Comparison of ENCODE assay signal across 24 cellular contexts in the genomic region with DNA sequence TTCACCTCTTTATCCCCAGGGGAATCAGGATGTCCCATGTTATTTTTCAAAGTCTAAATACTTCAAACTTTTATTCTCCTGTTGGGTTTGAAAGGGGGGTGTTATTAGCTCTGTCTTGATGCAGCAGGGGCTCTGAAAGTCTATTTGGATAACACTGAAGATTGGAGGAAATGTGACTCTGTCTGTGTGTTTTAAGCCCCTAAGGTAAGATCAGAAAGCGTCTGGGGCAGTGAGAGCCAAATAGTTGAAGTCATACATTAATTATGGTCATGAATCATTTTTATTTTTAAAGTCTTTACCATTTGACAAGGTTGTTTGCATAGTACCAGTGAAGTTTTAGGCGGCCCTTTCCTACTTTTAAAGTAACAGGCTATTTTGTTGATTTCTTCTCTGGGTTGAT.
A peak's percentile ranks its signal among the peaks of the same experiment; 100 is the strongest.
DNase-seq lines count a peak whose midpoint lies in the region; ATAC-seq and TF ChIP-seq lines count a peak whose summit lies in the region.
"Had no signal": no experiment of that assay in that cellular context is flagged by ENCODE, and none has a peak within 500 bp of the region (broad histone marks: within the 10 kb centered on the region; RNA-seq: fewer than 3 reads in every experiment).

No MANE protein-coding gene starts in this region.

- H3K36me3 ChIP-seq in heart right ventricle (no peaks in the 10 kb centered on the region), skeletal muscle tissue (ENCODE audit: control insufficient read depth in 3 of 3, insufficient read depth in 3 of 3, low read length in 3 of 3) (no peaks in the 10 kb centered on the region), tibial artery (no peaks in the 10 kb centered on the region)
- H3K36me3 ChIP-seq: MG63 had no signal

- 64 to 68% methylated on average over 2 of the region's 2 CpGs for WGBS in heart right ventricle, 2 donors
- 78% methylated on average over 2 of the region's 2 CpGs for WGBS in right cardiac atrium

- no peak overlapping the region for H3K4me3 ChIP-seq in heart right ventricle
- H3K4me3 ChIP-seq in right cardiac atrium (ENCODE audit: low read length), result no peak overlapping the region
- H3K4me3 ChIP-seq in fibroblast of the aortic adventitia (ENCODE audit: low read depth, low read length), result no peak overlapping the region
- no peak overlapping the region for H3K4me3 ChIP-seq in skeletal muscle tissue (ENCODE audit: low read length in 3 of 3)
- H3K4me3 ChIP-seq in tibial artery, result no peak overlapping the region
- H3K4me3 ChIP-seq: GM12878, MG63 had no signal

- H3K4me1 ChIP-seq in heart right ventricle (peaks cover 0 to 35% (median 11%) of the 10 kb centered on the region in 9 donors), right cardiac atrium (ENCODE audit: control insufficient read depth, insufficient read depth, low read length) (no peaks in the 10 kb centered on the region), skeletal muscle tissue (ENCODE audit: control insufficient read depth in 3 of 3, insufficient read depth in 3 of 3, low read length in 3 of 3) (peaks cover 2 to 6% (median 4%) of the 10 kb centered on the region in 3 donors), tibial artery (peaks cover 0 to 15% (median 5%) of the 10 kb centered on the region in 4 donors)

- TF ChIP-seq CTCF in heart right ventricle (IDR thresholded peaks at IDR 0.05) (no peak), fibroblast of the aortic adventitia (IDR thresholded peaks at IDR 0.05; ENCODE audit: insufficient read depth, low read length) (no peak), CD14-positive monocyte (IDR thresholded peaks at IDR 0.05) (no peak), tibial artery (IDR thresholded peaks at IDR 0.05) (no peak)

- H3K9me3 ChIP-seq in heart right ventricle (peaks cover 0 to 3% (median 0%) of the 10 kb centered on the region in 11 donors), right cardiac atrium (ENCODE audit: control insufficient read depth, low read length) (no peaks in the 10 kb centered on the region), skeletal muscle tissue (ENCODE audit: control insufficient read depth in 3 of 3, low read length in 3 of 3) (no peaks in the 10 kb centered on the region), tibial artery (no peaks in the 10 kb centered on the region)
- H3K9me3 ChIP-seq: MG63 had no signal

- ATAC-seq in heart right ventricle (peak in 5 of 8 donors; percentile 40 to 85 (median 51)), right cardiac atrium (no peak)
- ATAC-seq in activated T-cell treated with anti-CD3 and anti-CD28 coated beads, Interleukin-2, amount 50 U/mL, for 4 hours, result no peak
- ATAC-seq: GM12878 had no signal

- H3K9ac ChIP-seq in skeletal muscle tissue (ENCODE audit: low read depth in 1 of 3, low read length in 3 of 3), result peak overlapping the region; percentile 1 to 34 (median 25)

- H3K27ac ChIP-seq in heart right ventricle (peak overlapping the region in 2 of 10 donors; percentile 21 to 30), right cardiac atrium (ENCODE audit: low read length) (no peak overlapping the region), skeletal muscle tissue (ENCODE audit: low read depth, low read length) (peak overlapping the region; percentile 39), tibial artery (no peak overlapping the region)
- H3K27ac ChIP-seq: HL-60 had no signal

- H3K27me3 ChIP-seq in heart right ventricle (no peaks in the 10 kb centered on the region), right cardiac atrium (ENCODE audit: control insufficient read depth, insufficient read depth) (no peaks in the 10 kb centered on the region), skeletal muscle tissue (ENCODE audit: control insufficient read depth in 3 of 3, insufficient read depth in 3 of 3, low read length in 3 of 3) (no peaks in the 10 kb centered on the region), tibial artery (no peaks in the 10 kb centered on the region)
- H3K27me3 ChIP-seq: MG63 had no signal

- intact Hi-C loops in heart right ventricle (cut with DNase I), result no loop called here
- intact Hi-C loops in right cardiac atrium (cut with DNase I), result no loop called here
- intact Hi-C loops in CD14-positive monocyte (cut with micrococcal nuclease), result no loop called here
- intact Hi-C loops in tibial artery (cut with DNase I; ENCODE audit: low total_unique reads), result no loop called here

- H3K27me3 Mint-ChIP-seq in CD14-positive monocyte (ENCODE audit: low read depth in 3 of 3), result no peaks in the 10 kb centered on the region
- no peaks in the 10 kb centered on the region for H3K27me3 Mint-ChIP-seq in activated T-cell treated with anti-CD3 and anti-CD28 coated beads, Interleukin-2, amount 50 U/mL, for 4 hours (ENCODE audit: low read depth)
- H3K27me3 Mint-ChIP-seq: B cell; CD4-positive, CD25-positive, alpha-beta regulatory T cell had no signal

- no peak for DNase-seq in heart right ventricle
- DNase-seq in right cardiac atrium, result no peak
- peak; percentile 38 for DNase-seq in NCI-H446 treated with DMSO at 0.1 percent for 48 hours (lab: John Stamatoyannopoulos, UW)
- peak; percentile 14 for DNase-seq in fibroblast of the aortic adventitia (ENCODE audit: low read depth)
- no peak for DNase-seq in CD14-positive monocyte (ENCODE audit: low spot score)
- DNase-seq in tibial artery, result no peak
- DNase-seq in activated T-cell treated with anti-CD3 and anti-CD28 coated beads, Interleukin-2, amount 50 U/mL, for 4 hours, result no peak
- DNase-seq: 8988T; CD4-positive, CD25-positive, alpha-beta regulatory T cell; COR-L47; DMS 273 treated with DMSO at 0.1 percent for 48 hours; DND-41; GOT3; IMR-90; MG63; NCI-H1092; NCI-H1436 treated with DMSO at 0.1 percent for 48 hours; NCI-H2029; NCI-H2171; SIG-M5 had no signal

- peaks cover 1% of the 10 kb centered on the region for H3K4me1 Mint-ChIP-seq in CD14-positive monocyte
- H3K4me1 Mint-ChIP-seq in activated T-cell treated with anti-CD3 and anti-CD28 coated beads, Interleukin-2, amount 50 U/mL, for 4 hours (ENCODE audit: low read depth), result no peaks in the 10 kb centered on the region

- no peaks in the 10 kb centered on the region for H3K9me3 Mint-ChIP-seq in CD14-positive monocyte
- no peaks in the 10 kb centered on the region for H3K9me3 Mint-ChIP-seq in activated T-cell treated with anti-CD3 and anti-CD28 coated beads, Interleukin-2, amount 50 U/mL, for 4 hours
- H3K9me3 Mint-ChIP-seq: CD4-positive, CD25-positive, alpha-beta regulatory T cell had no signal

- no peak overlapping the region for H3K27ac Mint-ChIP-seq in CD14-positive monocyte
- H3K27ac Mint-ChIP-seq: B cell; CD4-positive, CD25-positive, alpha-beta regulatory T cell had no signal

- H3K4me3 Mint-ChIP-seq in CD14-positive monocyte, result no peak overlapping the region
- H3K4me3 Mint-ChIP-seq in activated T-cell treated with anti-CD3 and anti-CD28 coated beads, Interleukin-2, amount 50 U/mL, for 4 hours, result no peak overlapping the region
- H3K4me3 Mint-ChIP-seq: B cell; CD4-positive, CD25-positive, alpha-beta regulatory T cell had no signal

- peaks cover 12 to 20% of the 10 kb centered on the region in 2 donors for H3K36me3 Mint-ChIP-seq in CD14-positive monocyte
- peaks cover 14% of the 10 kb centered on the region for H3K36me3 Mint-ChIP-seq in activated T-cell treated with anti-CD3 and anti-CD28 coated beads, Interleukin-2, amount 50 U/mL, for 4 hours (ENCODE audit: insufficient read depth)

Comparison
In these comparisons a context has a peak if more than half of its experiments do, and no peak if none do; other contexts are left out.
1. ATAC-seq: peak in heart right ventricle (5 of 8); none in right cardiac atrium (0 of 2) and activated T-cell treated with anti-CD3 and anti-CD28 coated beads, Interleukin-2, amount 50 U/mL, for 4 hours (0 of 2).
2. DNase-seq: peak in NCI-H446 treated with DMSO at 0.1 percent for 48 hours (single experiment) and fibroblast of the aortic adventitia (single experiment); none in heart right ventricle (0 of 2), right cardiac atrium (0 of 3), CD14-positive monocyte (single experiment), tibial artery (0 of 2) and activated T-cell treated with anti-CD3 and anti-CD28 coated beads, Interleukin-2, amount 50 U/mL, for 4 hours (single experiment).